9 cellular contexts compared by ENCODE assay signal in genomic region chr1:26959722-26960624, GRCh38. TPM values are rescaled to one million over a fixed set of nuclear protein-coding genes. Genes with fewer than 3 reads are reported as not detected.
DNase-seq lines count a peak whose midpoint lies in the region; ATAC-seq and TF ChIP-seq lines count a peak whose summit lies in the region.
"Had no signal": no experiment of that assay in that cellular context is flagged by ENCODE, and none has a peak within 500 bp of the region (broad histone marks: within the 10 kb centered on the region; RNA-seq: fewer than 3 reads in every experiment).

Gene KDF1 (minus strand): TSS chr1:26960468. CDS start chr1:26952380, 8,088 bp downstream.

- CTCF ChIA-PET in BJ (lab: Yijun Ruan, JAX): interaction anchor here (0.7 to 2.0 kb wide), 2 partner anchors 87 to 140 kb away, joined by 4 read pairs; no protein-coding TSS in a partner anchor

- H3K36me3 Mint-ChIP-seq in osteocyte (ENCODE audit: unreplicated experiment): no peaks in the 10 kb centered on the region

- H3K27ac Mint-ChIP-seq in osteocyte (ENCODE audit: unreplicated experiment): no peak within 1 kb of the TSS

- H3K4me3 ChIP-seq in BJ (ENCODE audit: low read depth, low read length): peak within 1 kb of the TSS; percentile 29

- peak; percentile 96 for ATAC-seq in esophagus mucosa

- no peaks in the 10 kb centered on the region for H3K36me3 ChIP-seq in BJ (ENCODE audit: control insufficient read depth, insufficient read depth, low read length)

- H3K27me3 ChIP-seq in BJ (ENCODE audit: control insufficient read depth, insufficient read depth, low read length): peaks cover 14% of the 10 kb centered on the region

- H3K27me3 Mint-ChIP-seq in osteocyte (ENCODE audit: unreplicated experiment): peaks cover 56% of the 10 kb centered on the region

- H3K9me3 Mint-ChIP-seq in osteocyte (ENCODE audit: unreplicated experiment): peaks cover 7% of the 10 kb centered on the region

- H3K4me1 Mint-ChIP-seq in osteocyte (ENCODE audit: unreplicated experiment): peaks cover 6% of the 10 kb centered on the region

- POLR2A ChIA-PET in BJ (lab: Charles Lee): no interaction called here

- no peak for TF ChIP-seq CTCF in BJ (IDR thresholded peaks at IDR 0.05; ENCODE audit: insufficient read depth, low read depth, low read length)
- no peak for TF ChIP-seq CTCF in osteocyte (IDR thresholded peaks at IDR 0.05)

- no peak for DNase-seq in BJ (ENCODE audit: low read depth)
- peak; percentile 82 for DNase-seq in NCI-H2029 (lab: John Stamatoyannopoulos, UW)
- peak; percentile 6 to 18 for DNase-seq in activated CD8-positive, alpha-beta memory T cell treated with anti-CD3 and anti-CD28 coated beads for 4 hours (ENCODE audit: low read depth in 2 of 2)
- DNase-seq in osteocyte (ENCODE audit: extremely low spot score, unreplicated experiment): no peak
- no peak for DNase-seq in medulla oblongata (ENCODE audit: extremely low spot score)
- no peak for DNase-seq in dermis blood vessel endothelial cell
- no peak for DNase-seq in NK-92 (lab: John Stamatoyannopoulos, UW; ENCODE audit: unreplicated experiment)

- peak within 1 kb of the TSS; percentile 60 for H3K4me3 Mint-ChIP-seq in osteocyte (ENCODE audit: unreplicated experiment)

RNA-seq across cellular contexts. Expression of gene KDF1, which starts in this region (rescaled TPM):
- polyA plus RNA-seq in BJ (2011; rRNA removed): 0.04 TPM in 1 of 2 replicates, not detected in the other
- polyA minus RNA-seq in BJ (2011; rRNA and poly(A)+ RNA removed): not detected in 2 replicates
- total RNA-seq in esophagus mucosa (16.5 TPM), osteocyte (not detected in 2 replicates), dermis blood vessel endothelial cell (not detected in 2 replicates)
- total RNA-seq: glomerular endothelial cell had no signal

Comparison
In these comparisons a context has a peak if more than half of its experiments do, and no peak if none do; other contexts are left out.
1. RNA of gene KDF1 (total RNA-seq): 16.5 TPM in esophagus mucosa (single experiment); not detected in osteocyte and not detected in dermis blood vessel endothelial cell; every median in the first group is over 10 times any median in the second.
2. DNase-seq: peak in NCI-H2029 (single experiment) and activated CD8-positive, alpha-beta memory T cell treated with anti-CD3 and anti-CD28 coated beads for 4 hours (2 of 2); none in BJ (single experiment), osteocyte (single experiment), medulla oblongata (single experiment), dermis blood vessel endothelial cell (single experiment) and NK-92 (single experiment).